22 cellular contexts compared by ENCODE assay signal in the genomic region with DNA sequence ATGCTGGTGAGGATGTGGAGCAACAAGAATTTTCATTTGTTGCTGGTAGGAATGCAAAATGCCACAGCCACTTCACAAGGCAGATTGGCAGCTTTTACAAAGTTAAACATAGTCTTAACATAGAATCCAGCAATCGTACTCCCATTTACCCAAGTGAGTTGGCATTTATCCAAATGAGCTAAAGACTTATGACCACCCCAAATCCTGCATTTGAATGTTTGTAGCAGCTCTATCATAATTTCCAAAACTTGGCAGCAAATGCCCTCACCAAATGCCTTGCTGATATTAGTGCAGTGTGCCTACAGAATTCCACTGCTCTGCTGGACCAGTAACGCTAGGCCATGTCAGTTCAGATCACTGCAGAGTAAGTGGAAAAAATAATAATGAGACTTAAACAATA.
DNase-seq lines count a peak whose midpoint lies in the region; ATAC-seq lines count a peak whose summit lies in the region.
"Had no signal": no experiment of that assay in that cellular context is flagged by ENCODE, and none has a peak within 500 bp of the region (broad histone marks: within the 10 kb centered on the region; RNA-seq: fewer than 3 reads in every experiment).

No MANE protein-coding gene starts in this region.

- peaks cover 18% of the 10 kb centered on the region for H3K36me3 ChIP-seq in CD4-positive, CD25-positive, alpha-beta regulatory T cell (ENCODE audit: control insufficient read depth, insufficient read depth, low read length)
- H3K36me3 ChIP-seq in naive thymus-derived CD4-positive, alpha-beta T cell (ENCODE audit: control insufficient read depth in 2 of 3, insufficient read depth in 3 of 3, low read length in 3 of 3): peaks cover 9 to 16% (median 10%) of the 10 kb centered on the region in 3 experiments
- H3K36me3 ChIP-seq in aorta (ENCODE audit: control insufficient read depth in 1 of 2, insufficient read depth in 2 of 2, low read length in 1 of 2): no peaks in the 10 kb centered on the region
- H3K36me3 ChIP-seq: heart right ventricle, SJCRH30, WERI-Rb-1 had no signal

- no peaks in the 10 kb centered on the region for H3K9me3 ChIP-seq in CD4-positive, CD25-positive, alpha-beta regulatory T cell (ENCODE audit: control insufficient read depth in 2 of 2, low read length in 2 of 2)
- H3K9me3 ChIP-seq in naive thymus-derived CD4-positive, alpha-beta T cell (ENCODE audit: control insufficient read depth in 2 of 3, low read length in 3 of 3): no peaks in the 10 kb centered on the region
- no peaks in the 10 kb centered on the region for H3K9me3 ChIP-seq in aorta (ENCODE audit: control insufficient read depth, low read length)
- H3K9me3 ChIP-seq: body of pancreas, heart right ventricle, mucosa of descending colon, SJCRH30, testis had no signal

- peaks cover 33% of the 10 kb centered on the region for H3K4me1 Mint-ChIP-seq in activated CD4-positive, alpha-beta T cell treated with anti-CD3 and anti-CD28 coated beads, Interleukin-2, amount 10 ng/mL, durations not matched to agents 7 days and 5 days
- peaks cover 30 to 79% (median 52%) of the 10 kb centered on the region in 4 donors for H3K4me1 Mint-ChIP-seq in CD4-positive, CD25-positive, alpha-beta regulatory T cell
- peaks cover 42% of the 10 kb centered on the region for H3K4me1 Mint-ChIP-seq in activated T-helper 17 cell treated with anti-CD3 and anti-CD28 coated beads, Interleukin-2, amount 50 U/mL, for 72 hours
- peaks cover 32 to 90% (median 77%) of the 10 kb centered on the region in 7 donors for H3K4me1 Mint-ChIP-seq in naive thymus-derived CD4-positive, alpha-beta T cell

- 41 to 46% methylated on average over 2 of the region's 2 CpGs for WGBS in aorta, 2 donors

- CTCF ChIA-PET in activated CD4-positive, alpha-beta T cell treated with anti-CD3 and anti-CD28 coated beads, Interleukin-2, amount 10 ng/mL, durations not matched to agents 7 days and 5 days (lab: Charles Lee): interaction anchor here (1.2 to 2.0 kb wide), 2 partner anchors 11 to 197 kb away, joined by 3 to 6 read pairs; no protein-coding TSS in a partner anchor
- CTCF ChIA-PET in naive thymus-derived CD4-positive, alpha-beta T cell (lab: Charles Lee): interaction anchor here (0.6 to 2.0 kb wide), 4 partner anchors 11 to 197 kb away, joined by 3 to 6 read pairs (median 4); no protein-coding TSS in a partner anchor

- H3K9me3 Mint-ChIP-seq in activated CD4-positive, alpha-beta T cell treated with anti-CD3 and anti-CD28 coated beads, Interleukin-2, amount 10 ng/mL, durations not matched to agents 7 days and 5 days: no peaks in the 10 kb centered on the region
- no peaks in the 10 kb centered on the region for H3K9me3 Mint-ChIP-seq in CD4-positive, CD25-positive, alpha-beta regulatory T cell
- no peaks in the 10 kb centered on the region for H3K9me3 Mint-ChIP-seq in activated T-helper 17 cell treated with anti-CD3 and anti-CD28 coated beads, Interleukin-2, amount 50 U/mL, for 72 hours
- no peaks in the 10 kb centered on the region for H3K9me3 Mint-ChIP-seq in naive thymus-derived CD4-positive, alpha-beta T cell

- H3K36me3 Mint-ChIP-seq in activated CD4-positive, alpha-beta T cell treated with anti-CD3 and anti-CD28 coated beads, Interleukin-2, amount 10 ng/mL, durations not matched to agents 7 days and 5 days (ENCODE audit: low read depth): peaks cover 51% of the 10 kb centered on the region
- peaks cover 34% of the 10 kb centered on the region for H3K36me3 Mint-ChIP-seq in CD4-positive, CD25-positive, alpha-beta regulatory T cell
- peaks cover 43% of the 10 kb centered on the region for H3K36me3 Mint-ChIP-seq in activated T-helper 17 cell treated with anti-CD3 and anti-CD28 coated beads, Interleukin-2, amount 50 U/mL, for 72 hours (ENCODE audit: low read depth)
- H3K36me3 Mint-ChIP-seq in naive thymus-derived CD4-positive, alpha-beta T cell: peaks cover 15 to 41% (median 37%) of the 10 kb centered on the region in 5 donors

- no peak overlapping the region for H3K4me3 Mint-ChIP-seq in activated CD4-positive, alpha-beta T cell treated with anti-CD3 and anti-CD28 coated beads, Interleukin-2, amount 10 ng/mL, durations not matched to agents 7 days and 5 days
- H3K4me3 Mint-ChIP-seq in CD4-positive, CD25-positive, alpha-beta regulatory T cell: peak overlapping the region in 1 of 4 donors; percentile 48
- peak overlapping the region; percentile 11 for H3K4me3 Mint-ChIP-seq in activated T-helper 17 cell treated with anti-CD3 and anti-CD28 coated beads, Interleukin-2, amount 50 U/mL, for 72 hours
- peak overlapping the region in 3 of 10 donors; percentile 12 to 50 (median 19) for H3K4me3 Mint-ChIP-seq in naive thymus-derived CD4-positive, alpha-beta T cell

- peak overlapping the region; percentile 28 for H3K27ac ChIP-seq in CD4-positive, CD25-positive, alpha-beta regulatory T cell (ENCODE audit: insufficient read depth, low read length, poor library complexity, severe bottlenecking)
- H3K27ac ChIP-seq in naive thymus-derived CD4-positive, alpha-beta T cell (ENCODE audit: low read depth, low read length): peak overlapping the region; percentile 6
- no peak overlapping the region for H3K27ac ChIP-seq in aorta (ENCODE audit: low read depth in 1 of 2, low read length in 2 of 2)
- H3K27ac ChIP-seq: body of pancreas, dorsolateral prefrontal cortex, heart right ventricle, SJCRH30, testis, WERI-Rb-1 had no signal

- peaks cover 14% of the 10 kb centered on the region for H3K4me1 ChIP-seq in CD4-positive, CD25-positive, alpha-beta regulatory T cell (ENCODE audit: control insufficient read depth, insufficient read depth, low read length, poor library complexity, severe bottlenecking)
- peaks cover 31 to 35% of the 10 kb centered on the region in 2 donors for H3K4me1 ChIP-seq in naive thymus-derived CD4-positive, alpha-beta T cell (ENCODE audit: control insufficient read depth in 2 of 2, insufficient read depth in 2 of 2, low read length in 2 of 2)
- H3K4me1 ChIP-seq in aorta (ENCODE audit: control insufficient read depth in 1 of 2, insufficient read depth in 2 of 2, low read length in 2 of 2): no peaks in the 10 kb centered on the region
- H3K4me1 ChIP-seq: body of pancreas, SJCRH30, testis had no signal

- DNase-seq in activated CD4-positive, alpha-beta T cell treated with anti-CD3 and anti-CD28 coated beads, Interleukin-2, amount 10 ng/mL, durations not matched to agents 7 days and 5 days: no peak
- DNase-seq in activated CD4-positive, alpha-beta T cell treated with anti-CD3 and anti-CD28 coated beads for 4 hours: no peak
- DNase-seq in CD4-positive, CD25-positive, alpha-beta regulatory T cell: no peak
- no peak for DNase-seq in naive thymus-derived CD4-positive, alpha-beta T cell
- DNase-seq in NCI-H2029 (lab: John Stamatoyannopoulos, UW) (no peak), NCI-H774 (lab: John Stamatoyannopoulos, UW) (no peak), aorta (no peak)
- DNase-seq: body of pancreas; DMS 273 treated with DMSO at 0.1 percent for 48 hours; dorsolateral prefrontal cortex; EL; heart right ventricle; mucosa of descending colon; NCI-H1048; NCI-H2171; SJCRH30; stimulated activated naive CD4-positive, alpha-beta T cell; SW 1271; T1000; testis; WERI-Rb-1 had no signal

- no peaks in the 10 kb centered on the region for H3K27me3 Mint-ChIP-seq in activated CD4-positive, alpha-beta T cell treated with anti-CD3 and anti-CD28 coated beads, Interleukin-2, amount 10 ng/mL, durations not matched to agents 7 days and 5 days
- H3K27me3 Mint-ChIP-seq in CD4-positive, CD25-positive, alpha-beta regulatory T cell: no peaks in the 10 kb centered on the region
- H3K27me3 Mint-ChIP-seq in activated T-helper 17 cell treated with anti-CD3 and anti-CD28 coated beads, Interleukin-2, amount 50 U/mL, for 72 hours: no peaks in the 10 kb centered on the region
- H3K27me3 Mint-ChIP-seq in naive thymus-derived CD4-positive, alpha-beta T cell: no peaks in the 10 kb centered on the region

- H3K27me3 ChIP-seq in CD4-positive, CD25-positive, alpha-beta regulatory T cell (ENCODE audit: control insufficient read depth, insufficient read depth, low read length): no peaks in the 10 kb centered on the region
- no peaks in the 10 kb centered on the region for H3K27me3 ChIP-seq in naive thymus-derived CD4-positive, alpha-beta T cell (ENCODE audit: control insufficient read depth in 2 of 2, insufficient read depth in 2 of 2, low read length in 2 of 2)
- no peaks in the 10 kb centered on the region for H3K27me3 ChIP-seq in aorta (ENCODE audit: control insufficient read depth in 1 of 2, insufficient read depth in 2 of 2, low read length in 1 of 2)
- H3K27me3 ChIP-seq: body of pancreas, dorsolateral prefrontal cortex, heart right ventricle, SJCRH30, testis had no signal

- ATAC-seq in CD4-positive, CD25-positive, alpha-beta regulatory T cell (ENCODE audit: low read depth in 2 of 2): no peak
- no peak for ATAC-seq in activated T-helper 17 cell treated with anti-CD3 and anti-CD28 coated beads, Interleukin-2, amount 50 U/mL, for 72 hours (replicated peaks)
- no peak for ATAC-seq in naive thymus-derived CD4-positive, alpha-beta T cell
- ATAC-seq in aorta (ENCODE audit: low FRiP score): no peak
- ATAC-seq: body of pancreas, heart right ventricle, mucosa of descending colon had no signal

- peak overlapping the region; percentile 19 for H3K27ac Mint-ChIP-seq in activated CD4-positive, alpha-beta T cell treated with anti-CD3 and anti-CD28 coated beads, Interleukin-2, amount 10 ng/mL, durations not matched to agents 7 days and 5 days
- H3K27ac Mint-ChIP-seq in CD4-positive, CD25-positive, alpha-beta regulatory T cell: peak overlapping the region; percentile 77 to 97 (median 78)
- H3K27ac Mint-ChIP-seq in activated T-helper 17 cell treated with anti-CD3 and anti-CD28 coated beads, Interleukin-2, amount 50 U/mL, for 72 hours: peak overlapping the region; percentile 66
- peak overlapping the region in 8 of 9 donors; percentile 44 to 98 (median 82) for H3K27ac Mint-ChIP-seq in naive thymus-derived CD4-positive, alpha-beta T cell

- intact Hi-C loops in naive thymus-derived CD4-positive, alpha-beta T cell (cut with micrococcal nuclease): no loop called here
- intact Hi-C loops in aorta (cut with DNase I): no loop called here

- H3K4me3 ChIP-seq in CD4-positive, CD25-positive, alpha-beta regulatory T cell (ENCODE audit: low read depth, low read length): no peak overlapping the region
- no peak overlapping the region for H3K4me3 ChIP-seq in naive thymus-derived CD4-positive, alpha-beta T cell (ENCODE audit: low read length)
- no peak overlapping the region for H3K4me3 ChIP-seq in aorta (ENCODE audit: low read length in 2 of 2)
- H3K4me3 ChIP-seq: body of pancreas, dorsolateral prefrontal cortex, heart right ventricle, mucosa of descending colon, SJCRH30, testis had no signal

- POLR2A ChIA-PET in activated CD4-positive, alpha-beta T cell treated with anti-CD3 and anti-CD28 coated beads, Interleukin-2, amount 10 ng/mL, durations not matched to agents 7 days and 5 days (lab: Charles Lee): no interaction called here
- POLR2A ChIA-PET in naive thymus-derived CD4-positive, alpha-beta T cell (lab: Charles Lee): interaction anchor here (0.9 to 1.3 kb wide), 2 partner anchors 11 to 76 kb away, joined by 3 to 4 read pairs; no protein-coding TSS in a partner anchor

Comparison
In these comparisons a context has a peak if more than half of its experiments do, and no peak if none do; other contexts are left out.
1. H3K27ac Mint-ChIP-seq: peak in every context shown above with its lines; median percentile 82 in naive thymus-derived CD4-positive, alpha-beta T cell; 78 in CD4-positive, CD25-positive, alpha-beta regulatory T cell; 66 in activated T-helper 17 cell treated with anti-CD3 and anti-CD28 coated beads, Interleukin-2, amount 50 U/mL, for 72 hours; 19 in activated CD4-positive, alpha-beta T cell treated with anti-CD3 and anti-CD28 coated beads, Interleukin-2, amount 10 ng/mL, durations not matched to agents 7 days and 5 days.
2. H3K27ac ChIP-seq: peak in CD4-positive, CD25-positive, alpha-beta regulatory T cell (single experiment) and naive thymus-derived CD4-positive, alpha-beta T cell (single experiment); none in aorta (0 of 2).